Comparison of ENCODE assay signal across 9 cellular contexts in the genomic region with DNA sequence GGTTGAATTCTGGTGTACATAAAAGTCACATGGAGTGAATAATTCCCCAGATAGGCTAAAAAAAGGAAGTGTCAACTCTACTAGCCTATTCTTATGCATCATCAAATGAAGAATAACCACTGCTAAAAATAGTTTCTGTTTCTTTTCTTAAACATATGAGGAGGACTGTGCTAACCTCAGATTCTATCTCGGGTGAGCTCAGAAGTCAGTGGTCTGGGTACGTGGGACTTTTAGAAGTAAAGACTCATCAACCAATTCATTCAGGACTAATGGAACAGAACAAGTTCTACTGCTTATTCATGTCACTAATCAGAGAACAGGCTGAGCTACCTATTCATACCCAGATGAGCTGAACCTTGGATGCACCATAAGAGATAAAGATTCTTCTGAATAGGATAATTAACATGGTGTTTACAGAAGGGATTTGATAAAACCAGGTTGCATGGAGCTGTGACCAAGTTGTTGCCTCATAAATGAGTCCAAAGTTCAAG. TPM values are rescaled to one million over a fixed set of nuclear protein-coding genes. Genes with fewer than 3 reads are reported as not detected.
A peak's percentile ranks its signal among the peaks of the same experiment; 100 is the strongest.
DNase-seq lines count a peak whose midpoint lies in the region; ATAC-seq and TF ChIP-seq lines count a peak whose summit lies in the region.
"Had no signal": no experiment of that assay in that cellular context is flagged by ENCODE, and none has a peak within 500 bp of the region (broad histone marks: within the 10 kb centered on the region; RNA-seq: fewer than 3 reads in every experiment).

No MANE protein-coding gene starts in this region.

- TF ChIP-seq CTCF in colonic mucosa (IDR thresholded peaks at IDR 0.05): no peak
- no peak for TF ChIP-seq CTCF in gastroesophageal sphincter (IDR thresholded peaks at IDR 0.05)

- no peak for TF ChIP-seq EP300 in gastroesophageal sphincter (IDR thresholded peaks at IDR 0.05)

- no peaks in the 10 kb centered on the region for H3K36me3 ChIP-seq in colonic mucosa
- H3K36me3 ChIP-seq in gastroesophageal sphincter: no peaks in the 10 kb centered on the region

- H3K27me3 Mint-ChIP-seq in activated naive CD4-positive, alpha-beta T cell treated with anti-CD3 and anti-CD28 coated beads for 36 hours (ENCODE audit: low read depth): peaks cover 46% of the 10 kb centered on the region

- H3K4me3 ChIP-seq in colonic mucosa: no peak overlapping the region
- H3K4me3 ChIP-seq in gastroesophageal sphincter: no peak overlapping the region

- no peak for TF ChIP-seq POLR2A in gastroesophageal sphincter (IDR thresholded peaks at IDR 0.05)

- no peaks in the 10 kb centered on the region for H3K9me3 ChIP-seq in colonic mucosa
- H3K9me3 ChIP-seq in gastroesophageal sphincter: no peaks in the 10 kb centered on the region

- peaks cover 0 to 4% of the 10 kb centered on the region in 2 donors for H3K36me3 Mint-ChIP-seq in activated naive CD4-positive, alpha-beta T cell treated with anti-CD3 and anti-CD28 coated beads, Interleukin-2, amount 50 U/mL, for 72 hours
- H3K36me3 Mint-ChIP-seq in activated naive CD4-positive, alpha-beta T cell treated with anti-CD3 and anti-CD28 coated beads for 36 hours (ENCODE audit: low read depth): no peaks in the 10 kb centered on the region
- no peaks in the 10 kb centered on the region for H3K36me3 Mint-ChIP-seq in stimulated activated effector memory CD8-positive, alpha-beta T cell treated with anti-CD3 and anti-CD28 coated beads, Interleukin-12 subunit alpha, Interleukin-12 subunit beta, amount 100 ng/mL, for 72 hours

- H3K4me1 ChIP-seq in colonic mucosa (no peaks in the 10 kb centered on the region), gastroesophageal sphincter (no peaks in the 10 kb centered on the region)

- peaks cover 0 to 9% of the 10 kb centered on the region in 2 donors for H3K9me3 Mint-ChIP-seq in activated naive CD4-positive, alpha-beta T cell treated with anti-CD3 and anti-CD28 coated beads, Interleukin-2, amount 50 U/mL, for 72 hours
- H3K9me3 Mint-ChIP-seq in activated naive CD4-positive, alpha-beta T cell treated with anti-CD3 and anti-CD28 coated beads for 36 hours: no peaks in the 10 kb centered on the region
- H3K9me3 Mint-ChIP-seq in stimulated activated effector memory CD8-positive, alpha-beta T cell treated with anti-CD3 and anti-CD28 coated beads, Interleukin-12 subunit alpha, Interleukin-12 subunit beta, amount 100 ng/mL, for 72 hours: peaks cover 2% of the 10 kb centered on the region

- H3K4me3 Mint-ChIP-seq in activated naive CD4-positive, alpha-beta T cell treated with anti-CD3 and anti-CD28 coated beads for 36 hours: no peak overlapping the region
- H3K4me3 Mint-ChIP-seq in stimulated activated effector memory CD8-positive, alpha-beta T cell treated with anti-CD3 and anti-CD28 coated beads, Interleukin-12 subunit alpha, Interleukin-12 subunit beta, amount 100 ng/mL, for 72 hours: no peak overlapping the region

- WGBS in gastroesophageal sphincter (ENCODE audit: low coverage in 1 of 2), 2 donors: 31 to 56% methylated on average over 2 of the region's 2 CpGs

- DNase-seq in activated naive CD4-positive, alpha-beta T cell treated with anti-CD3 and anti-CD28 coated beads, Interleukin-2, amount 50 U/mL, for 72 hours (ENCODE audit: low spot score in 2 of 2): no peak
- DNase-seq in activated naive CD4-positive, alpha-beta T cell treated with anti-CD3 and anti-CD28 coated beads for 36 hours: no peak
- DNase-seq in OCI-M1 (lab: John Stamatoyannopoulos, UW) (peak; percentile 94), colonic mucosa (no peak), H4 (ENCODE audit: low spot score) (no peak)
- peak in 1 of 2 donors; percentile 50 for DNase-seq in stimulated activated effector memory CD8-positive, alpha-beta T cell treated with anti-CD3 and anti-CD28 coated beads, Interleukin-12 subunit alpha, Interleukin-12 subunit beta, amount 100 ng/mL, for 72 hours (ENCODE audit: low spot score in 2 of 2)
- DNase-seq: DMS153 had no signal

- intact Hi-C loops in activated naive CD4-positive, alpha-beta T cell treated with anti-CD3 and anti-CD28 coated beads for 36 hours (cut with micrococcal nuclease): no loop called here
- intact Hi-C loops in colonic mucosa (cut with DNase I): no loop called here

- H3K27me3 ChIP-seq in colonic mucosa (no peaks in the 10 kb centered on the region), gastroesophageal sphincter (no peaks in the 10 kb centered on the region)

- H3K27ac Mint-ChIP-seq in activated naive CD4-positive, alpha-beta T cell treated with anti-CD3 and anti-CD28 coated beads, Interleukin-2, amount 50 U/mL, for 72 hours: no peak overlapping the region
- no peak overlapping the region for H3K27ac Mint-ChIP-seq in activated naive CD4-positive, alpha-beta T cell treated with anti-CD3 and anti-CD28 coated beads for 36 hours
- no peak overlapping the region for H3K27ac Mint-ChIP-seq in stimulated activated effector memory CD8-positive, alpha-beta T cell treated with anti-CD3 and anti-CD28 coated beads, Interleukin-12 subunit alpha, Interleukin-12 subunit beta, amount 100 ng/mL, for 72 hours

- H3K27ac ChIP-seq in colonic mucosa (no peak overlapping the region), gastroesophageal sphincter (no peak overlapping the region)

- no peak overlapping the region for H3K9ac ChIP-seq in colonic mucosa (ENCODE audit: low read depth in 2 of 2, low read length in 2 of 2)

- peak; percentile 79 to 99 for ATAC-seq in activated naive CD4-positive, alpha-beta T cell treated with anti-CD3 and anti-CD28 coated beads, Interleukin-2, amount 50 U/mL, for 72 hours
- peak; percentile 100 for ATAC-seq in HG02938 (IDR thresholded peaks at IDR 0.05; ENCODE audit: unreplicated experiment)
- ATAC-seq in stimulated activated effector memory CD8-positive, alpha-beta T cell treated with anti-CD3 and anti-CD28 coated beads, Interleukin-12 subunit alpha, Interleukin-12 subunit beta, amount 100 ng/mL, for 72 hours: peak; percentile 99
- no peak for ATAC-seq in gastroesophageal sphincter

- CTCF ChIA-PET in activated naive CD4-positive, alpha-beta T cell treated with anti-CD3 and anti-CD28 coated beads for 36 hours (lab: Charles Lee): no interaction called here

- H3K4me1 Mint-ChIP-seq in activated naive CD4-positive, alpha-beta T cell treated with anti-CD3 and anti-CD28 coated beads for 36 hours (ENCODE audit: low read depth): no peaks in the 10 kb centered on the region
- H3K4me1 Mint-ChIP-seq in stimulated activated effector memory CD8-positive, alpha-beta T cell treated with anti-CD3 and anti-CD28 coated beads, Interleukin-12 subunit alpha, Interleukin-12 subunit beta, amount 100 ng/mL, for 72 hours: peaks cover 14% of the 10 kb centered on the region

RNA-seq across cellular contexts. Expression of a gene that starts 9.5 kb away (rescaled TPM):
- total RNA-seq in activated naive CD4-positive, alpha-beta T cell treated with anti-CD3 and anti-CD28 coated beads, Interleukin-2, amount 50 U/mL, for 72 hours: 1 to 10 TPM; 2.2 to 5.8 TPM
- total RNA-seq in activated naive CD4-positive, alpha-beta T cell treated with anti-CD3 and anti-CD28 coated beads for 36 hours: 1 to 10 TPM; 4.1 to 5.0 TPM
- 1 to 10 TPM; 3.9 to 5.0 TPM for total RNA-seq in colonic mucosa
- 1 to 10 TPM in 1 of 4 donors, under 1 TPM in 3; 0.27 to 1.2 (median 0.61) TPM for total RNA-seq in gastroesophageal sphincter
- 0.31 and 3.8 TPM in 2 replicates for total RNA-seq in H4 (2014; rRNA removed; shearing (Covaris generic))
